8 cellular contexts compared by ENCODE assay signal in genomic region chr1:175192630-175193338, GRCh38. TPM values are rescaled to one million over a fixed set of nuclear protein-coding genes. Genes with fewer than 3 reads are reported as not detected.
DNase-seq lines count a peak whose midpoint lies in the region; ATAC-seq and TF ChIP-seq lines count a peak whose summit lies in the region.

TSS of gene KIAA0040 (minus strand) at chr1:175192776. CDS start at chr1:175161013, 31,763 bp downstream.

- peaks cover 47% of the 10 kb centered on the region for H3K79me2 ChIP-seq in OCI-LY7 (ENCODE audit: insufficient read depth, low read depth, low read length)

- no peaks in the 10 kb centered on the region for H3K27me3 ChIP-seq in suprapubic skin

- no peaks in the 10 kb centered on the region for H3K9me2 ChIP-seq in OCI-LY7 (ENCODE audit: insufficient read depth, low read length)

- H3K4me3 ChIP-seq in OCI-LY7 (ENCODE audit: low read depth, low read length, poor library complexity, severe bottlenecking) = peak within 1 kb of the TSS; percentile 79
- peak within 1 kb of the TSS; percentile 42 for H3K4me3 ChIP-seq in fibroblast of mammary gland (ENCODE audit: control insufficient read depth, low read depth, low read length)
- peak within 1 kb of the TSS; percentile 55 for H3K4me3 ChIP-seq in suprapubic skin

- intact Hi-C loops in OCI-LY7 (cut with micrococcal nuclease; ENCODE audit: unreplicated experiment) = loop anchor here (1.0 kb wide), 2 partner anchors 37 to 127 kb away; no protein-coding TSS in a partner anchor

- peaks cover 82% of the 10 kb centered on the region for H3K4me1 ChIP-seq in OCI-LY7 (ENCODE audit: insufficient read depth, low read length, poor library complexity, severe bottlenecking)
- peaks cover 70% of the 10 kb centered on the region for H3K4me1 ChIP-seq in suprapubic skin

- TF ChIP-seq CTCF in OCI-LY7 (conservative IDR thresholded peaks at IDR 0.05; ENCODE audit: low read length) (0 out of 2 replicates have a peak, but pooled peaks have one; percentile 22), fibroblast of mammary gland (conservative IDR thresholded peaks at IDR 0.05; ENCODE audit: control insufficient read depth, insufficient read depth, low read depth, low read length) (no peak), neural crest cell (conservative IDR thresholded peaks at IDR 0.05) (no peak), suprapubic skin (IDR thresholded peaks at IDR 0.05) (no peak)

- ATAC-seq in GM19023 (IDR thresholded peaks at IDR 0.05; ENCODE audit: unreplicated experiment) (peak; percentile 54), HG03159 (IDR thresholded peaks at IDR 0.05; ENCODE audit: unreplicated experiment) (peak; percentile 46)

- H3K9me3 ChIP-seq in OCI-LY7 (ENCODE audit: low read length) (no peaks in the 10 kb centered on the region), suprapubic skin (no peaks in the 10 kb centered on the region)

- under 1% methylated on average over 26 of the region's 54 CpGs for whole genome bisulfite sequencing in suprapubic skin

- H3K9me3 Mint-ChIP-seq in activated T-cell treated with anti-CD3 and anti-CD28 coated beads, Interleukin-2, amount 50 U/mL, for 24 hours = no peaks in the 10 kb centered on the region
- H3K9me3 Mint-ChIP-seq in neural crest cell = no peaks in the 10 kb centered on the region

- peak within 1 kb of the TSS; percentile 64 for H2AFZ ChIP-seq in OCI-LY7 (ENCODE audit: low read length)

- POLR2A ChIA-PET in OCI-LY7 (lab: Charles Lee) = interaction anchor here (0.5 to 14.9 kb wide), 9 partner anchors 10 to 377 kb away, joined by 3 to 257 read pairs (median 8); no protein-coding TSS in a partner anchor

- H3K27ac ChIP-seq in OCI-LY7 (ENCODE audit: low read depth, low read length, poor library complexity, severe bottlenecking) = peak within 1 kb of the TSS; percentile 86
- H3K27ac ChIP-seq in suprapubic skin = peak within 1 kb of the TSS; percentile 62

- H4K20me1 ChIP-seq in OCI-LY7 (ENCODE audit: insufficient read depth, low read length) = peaks cover 8% of the 10 kb centered on the region; the same call in 1 of the 2 replicates

- CTCF ChIA-PET in OCI-LY7 (lab: Charles Lee; ENCODE audit: unreplicated experiment) = interaction anchor here (1.2 to 1.3 kb wide), 2 partner anchors 36 to 126 kb away, joined by 3 to 4 read pairs; no protein-coding TSS in a partner anchor

- H3K36me3 Mint-ChIP-seq in activated T-cell treated with anti-CD3 and anti-CD28 coated beads, Interleukin-2, amount 50 U/mL, for 24 hours (ENCODE audit: low read depth) = peaks cover 38% of the 10 kb centered on the region
- no peaks in the 10 kb centered on the region for H3K36me3 Mint-ChIP-seq in neural crest cell (ENCODE audit: low read depth)

- peaks cover 57% of the 10 kb centered on the region for H3K4me1 Mint-ChIP-seq in activated T-cell treated with anti-CD3 and anti-CD28 coated beads, Interleukin-2, amount 50 U/mL, for 24 hours (ENCODE audit: low read depth)
- H3K4me1 Mint-ChIP-seq in neural crest cell = peaks cover 10% of the 10 kb centered on the region

- H3K27me3 Mint-ChIP-seq in activated T-cell treated with anti-CD3 and anti-CD28 coated beads, Interleukin-2, amount 50 U/mL, for 24 hours = no peaks in the 10 kb centered on the region
- peaks cover 58% of the 10 kb centered on the region for H3K27me3 Mint-ChIP-seq in neural crest cell (ENCODE audit: low read depth)

- DNase-seq in AG20443 (ENCODE audit: low spot score) (peak; percentile 54), OCI-LY7 (ENCODE audit: low spot score) (peak; percentile 80), fibroblast of mammary gland (ENCODE audit: low read depth) (no peak), neural crest cell (ENCODE audit: low read depth, low spot score) (peak; percentile 39), suprapubic skin (ENCODE audit: low spot score in 2 of 2) (peak; percentile 86)
- DNase-seq in activated T-cell treated with anti-CD3 and anti-CD28 coated beads, Interleukin-2, amount 50 U/mL, for 24 hours = peak; percentile 83

- peak within 1 kb of the TSS; percentile 97 for H3K4me3 Mint-ChIP-seq in activated T-cell treated with anti-CD3 and anti-CD28 coated beads, Interleukin-2, amount 50 U/mL, for 24 hours
- peak within 1 kb of the TSS; percentile 88 for H3K4me3 Mint-ChIP-seq in neural crest cell

- peak within 1 kb of the TSS; percentile 98 for H3K4me2 ChIP-seq in OCI-LY7 (ENCODE audit: low read length)

- no peak for TF ChIP-seq EP300 in suprapubic skin (IDR thresholded peaks at IDR 0.05)

- no TSS peak for BruUV-seq in OCI-LY7 (replicated peaks; lab: Mats Ljungman, UMichigan)

- peak within 1 kb of the TSS; percentile 95 for H3K27ac Mint-ChIP-seq in activated T-cell treated with anti-CD3 and anti-CD28 coated beads, Interleukin-2, amount 50 U/mL, for 24 hours
- no peak within 1 kb of the TSS for H3K27ac Mint-ChIP-seq in neural crest cell (ENCODE audit: unreplicated experiment)

- no peak for TF ChIP-seq POLR2A in suprapubic skin (IDR thresholded peaks at IDR 0.05)

- H3K36me3 ChIP-seq in OCI-LY7 (ENCODE audit: insufficient read depth, low read length) (peaks cover 39% of the 10 kb centered on the region), suprapubic skin (no peaks in the 10 kb centered on the region)

RNA-seq across cellular contexts. Expression of gene KIAA0040, which starts in this region (rescaled TPM):
- 54.7 and 57.9 TPM in 2 replicates for total RNA-seq in OCI-LY7 (2014; rRNA removed; shearing (Covaris generic))
- total RNA-seq in OCI-LY7 (2022) = 50.2 and 61.1 TPM in 2 replicates
- 0.14 and 0.42 TPM in 2 replicates for total RNA-seq in neural crest cell
- total RNA-seq in suprapubic skin = 10 to 100 TPM; 13.4 to 21.6 (median 19.8) TPM

Comparison
In these comparisons a context has a peak if more than half of its experiments do, and no peak if none do; other contexts are left out.
1. RNA of gene KIAA0040 (total RNA-seq): 50.2 to 61.1 TPM in OCI-LY7 and 13.4 to 21.6 TPM in suprapubic skin; 0.14 to 0.42 TPM in neural crest cell; every median in the first group is over 10 times any median in the second.
2. Peak in DNase-seq in neural crest cell; RNA of the gene not detected or under 1 TPM.
3. Peak in every context shown above with its lines, with median percentiles within 50 percentile points of each other: H3K4me3 ChIP-seq.